In genomic region chr3:59321881-59322540, GRCh38 we compare ENCODE assay signal across 9 cellular contexts.
"Had no signal": no experiment of that assay in that cellular context is flagged by ENCODE, and none has a peak within 500 bp of the region (broad histone marks: within the 10 kb centered on the region; RNA-seq: fewer than 3 reads in every experiment).

No MANE protein-coding gene starts in this region.

- H3K4me1 ChIP-seq: uterus had no signal

- H3K9me3 ChIP-seq: uterus had no signal

- H3K27ac Mint-ChIP-seq: T-helper 17 cell had no signal

- H3K36me3 ChIP-seq: uterus had no signal

- H3K4me3 ChIP-seq: uterus had no signal

- H3K27me3 Mint-ChIP-seq: T-helper 17 cell had no signal

- DNase-seq: activated naive CD4-positive, alpha-beta T cell treated with anti-CD3 and anti-CD28 coated beads, Interleukin-2, amount 50 U/mL, for 16 hours; activated T-cell treated with anti-CD3 and anti-CD28 coated beads, Interleukin-2, amount 50 U/mL, for 1 hour; foreskin keratinocyte; head of caudate nucleus; stimulated activated CD4-positive, alpha-beta T cell treated with anti-CD3 and anti-CD28 coated beads, Interleukin-12 subunit alpha, Interleukin-12 subunit beta, amount 100 ng/mL, for 4 hours; stimulated activated CD4-positive, alpha-beta T cell treated with anti-CD3 and anti-CD28 coated beads, Interleukin-2, amount 100 ng/mL, for 48 hours; T-helper 17 cell; uterus had no signal

- H3K4me3 Mint-ChIP-seq: T-helper 17 cell had no signal

- H3K27ac ChIP-seq: foreskin keratinocyte, uterus had no signal

- H3K27me3 ChIP-seq: foreskin keratinocyte, uterus had no signal

- ATAC-seq: activated CD4-positive, CD25-positive, alpha-beta regulatory T cell treated with anti-CD3 and anti-CD28 coated beads, Interleukin-2, amount 50 U/mL, for 24 hours; foreskin keratinocyte; T-helper 17 cell had no signal

- H3K4me1 Mint-ChIP-seq: T-helper 17 cell had no signal
